In the genomic region with DNA sequence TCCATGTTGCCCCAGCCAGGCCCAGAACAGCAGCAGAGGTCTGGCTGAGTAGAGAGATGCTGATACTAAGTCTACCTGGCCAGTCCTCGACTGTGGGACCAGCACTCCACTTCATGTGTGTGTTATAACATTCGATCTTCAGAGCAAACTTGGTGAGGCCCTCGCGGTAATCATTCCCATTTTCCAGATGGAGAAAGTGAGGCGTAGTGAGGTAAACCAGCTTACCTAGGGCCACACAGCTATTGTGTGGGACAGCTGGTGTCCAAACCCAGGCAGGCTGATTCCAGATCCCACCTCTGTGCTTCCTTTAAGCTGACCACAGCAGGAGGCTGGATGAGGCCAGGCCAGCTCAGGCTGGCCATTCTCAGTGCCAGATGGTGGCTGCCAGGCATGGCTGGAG, we compare ENCODE assay signal across 27 cellular contexts. TPM values are rescaled to one million over a fixed set of nuclear protein-coding genes. Genes with fewer than 3 reads are reported as not detected.
DNase-seq lines count a peak whose midpoint lies in the region; ATAC-seq, FAIRE-seq and TF ChIP-seq lines count a peak whose summit lies in the region.
"Had no signal": no experiment of that assay in that cellular context is flagged by ENCODE, and none has a peak within 500 bp of the region (broad histone marks: within the 10 kb centered on the region; RNA-seq: fewer than 3 reads in every experiment).

No MANE protein-coding gene starts in this region.

- no peak for TF ChIP-seq EP300 in gastroesophageal sphincter (IDR thresholded peaks at IDR 0.05)

- no peak for FAIRE-seq in RCC 7860 (lab: Jason Lieb, UNC)
- FAIRE-seq: A204.1, G401.6, GM12891, GM19239 had no signal

- no peak for TF ChIP-seq POLR2A in gastroesophageal sphincter (IDR thresholded peaks at IDR 0.05)

- ATAC-seq in gastroesophageal sphincter: no peak

- H3K36me3 ChIP-seq in WERI-Rb-1 (no peaks in the 10 kb centered on the region), gastroesophageal sphincter (no peaks in the 10 kb centered on the region)
- H3K36me3 ChIP-seq: BE2C, BLaER1 had no signal

- H3K4me3 ChIP-seq in WERI-Rb-1 (ENCODE audit: low read depth, low read length) (no peak overlapping the region), gastroesophageal sphincter (no peak overlapping the region)
- H3K4me3 ChIP-seq: BLaER1 had no signal

- peak; percentile 18 for DNase-seq in G401 (ENCODE audit: low spot score)
- peak; percentile 7 for DNase-seq in NCI-H69 (lab: John Stamatoyannopoulos, UW)
- DNase-seq in WERI-Rb-1: peak; percentile 27
- no peak for DNase-seq in RCC 7860 (ENCODE audit: low spot score)
- DNase-seq: 8988T; ACHN; BE2C; C1 segment of cervical spinal cord; CD4-positive, alpha-beta memory T cell; CD4-positive, CD25-positive, alpha-beta regulatory T cell; CD8-positive, alpha-beta memory T cell; COR-L47; DMS 273 treated with DMSO at 0.1 percent for 48 hours; DMS153; DMS53; DMS79; DND-41; EL; GF-D8 had no signal

- H3K4me1 ChIP-seq in gastroesophageal sphincter: peaks cover 0 to 17% (median 12%) of the 10 kb centered on the region in 3 donors
- H3K4me1 ChIP-seq: BE2C had no signal

- in situ Hi-C loops in G401 (cut with HindIII; ENCODE audit: low sequenced_read_pairs): no loop called here

- 100% methylated on average over 3 of the region's 5 CpGs; no CpG with 5 or more reads in 1 of the 2 donors for WGBS in gastroesophageal sphincter (ENCODE audit: low coverage in 1 of 2), 2 donors

- no peaks in the 10 kb centered on the region for H3K9me3 ChIP-seq in WERI-Rb-1 (ENCODE audit: severe bottlenecking)
- no peaks in the 10 kb centered on the region for H3K9me3 ChIP-seq in gastroesophageal sphincter
- H3K9me3 ChIP-seq: BE2C, BLaER1 had no signal

- H3K27me3 ChIP-seq in WERI-Rb-1 (ENCODE audit: insufficient read depth, low read depth, severe bottlenecking) (no peaks in the 10 kb centered on the region), gastroesophageal sphincter (peaks cover 58% of the 10 kb centered on the region)
- H3K27me3 ChIP-seq: BLaER1 had no signal

- H3K27ac ChIP-seq in WERI-Rb-1 (no peak overlapping the region), gastroesophageal sphincter (no peak overlapping the region)
- H3K27ac ChIP-seq: BLaER1 had no signal

- no peak for TF ChIP-seq CTCF in WERI-Rb-1 (IDR thresholded peaks at IDR 0.05; ENCODE audit: low read depth, low read length)
- TF ChIP-seq CTCF in gastroesophageal sphincter (IDR thresholded peaks at IDR 0.05): no peak

RNA-seq across cellular contexts. Expression of a gene that starts 47.7 kb away (rescaled TPM):
- not detected in 2 replicates for total RNA-seq in G401 (2014; rRNA removed; shearing (Covaris generic))
- total RNA-seq in gastroesophageal sphincter: not detected
- total RNA-seq: A673; CD4-positive, alpha-beta memory T cell; CD4-positive, CD25-positive, alpha-beta regulatory T cell; CD8-positive, alpha-beta memory T cell; Daoy had no signal
